13 cellular contexts compared by ENCODE assay signal in the genomic region with DNA sequence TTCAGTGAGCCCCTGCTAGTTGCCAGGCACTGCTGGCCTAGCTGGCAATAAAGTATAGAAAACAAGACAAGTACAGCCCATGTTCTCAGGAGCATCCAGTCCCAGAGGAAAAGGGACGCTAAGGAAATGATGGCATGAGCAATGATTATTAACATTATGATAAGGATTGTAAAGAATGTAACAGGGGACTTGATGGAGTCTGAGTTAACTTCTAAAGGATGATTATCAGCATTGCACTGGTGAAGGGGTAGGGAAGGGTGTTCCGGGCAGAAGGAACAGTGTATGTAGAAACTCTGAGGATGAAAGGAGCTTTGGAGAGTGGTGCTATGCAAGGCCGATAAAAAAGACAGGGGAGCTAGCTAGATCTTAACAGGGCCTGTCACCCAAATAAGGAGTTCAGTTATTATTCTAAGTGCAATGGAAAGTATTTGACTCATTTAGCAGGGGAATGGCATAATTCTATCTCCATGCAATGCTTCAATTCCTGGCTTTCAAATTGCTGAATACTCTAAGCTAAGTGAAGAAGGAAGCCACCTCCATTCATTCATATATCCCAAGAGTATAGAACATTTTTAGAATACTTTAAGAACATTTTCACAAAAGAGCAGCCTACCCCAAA.
DNase-seq lines count a peak whose midpoint lies in the region; ATAC-seq and TF ChIP-seq lines count a peak whose summit lies in the region.
"Had no signal": no experiment of that assay in that cellular context is flagged by ENCODE, and none has a peak within 500 bp of the region (broad histone marks: within the 10 kb centered on the region; RNA-seq: fewer than 3 reads in every experiment).

No MANE protein-coding gene starts in this region.

- no peak for ATAC-seq in GM18868 (IDR thresholded peaks at IDR 0.05; ENCODE audit: unreplicated experiment)
- ATAC-seq: activated CD8-positive, alpha-beta T cell treated with anti-CD3 and anti-CD28 coated beads for 36 hours; stimulated activated naive CD8-positive, alpha-beta T cell treated with anti-CD3 and anti-CD28 coated beads, Interleukin-15, amount 100 ng/mL, for 72 hours had no signal

- DNase-seq in PC-9 (no peak), fibroblast of pulmonary artery (ENCODE audit: low read depth) (peak; percentile 19), trophoblast cell (no peak), anterior cingulate cortex (lab: John Stamatoyannopoulos, UW) (no peak), colonic mucosa (no peak), substantia nigra (lab: John Stamatoyannopoulos, UW) (no peak)
- DNase-seq: activated CD8-positive, alpha-beta T cell treated with anti-CD3 and anti-CD28 coated beads for 36 hours; amygdala; NCI-H1436 treated with DMSO at 0.1 percent for 48 hours; NCI-H510A; stimulated activated naive CD8-positive, alpha-beta T cell treated with anti-CD3 and anti-CD28 coated beads, Interleukin-15, amount 100 ng/mL, for 72 hours had no signal

- H3K4me2 ChIP-seq in PC-9 (peak overlapping the region; percentile 67), trophoblast cell (ENCODE audit: low read length) (no peak overlapping the region)

- H3K9me3 ChIP-seq in PC-9 (ENCODE audit: insufficient read depth, low read depth) (no peaks in the 10 kb centered on the region), trophoblast cell (ENCODE audit: insufficient read depth, low read depth, low read length) (peaks cover 1% of the 10 kb centered on the region), colonic mucosa (no peaks in the 10 kb centered on the region)

- no peak overlapping the region for H4K12ac ChIP-seq in trophoblast cell (ENCODE audit: low read depth, low read length)

- H3K79me2 ChIP-seq in ACC112 (ENCODE audit: control insufficient read depth, insufficient read depth, low read length, unreplicated experiment) (no peaks in the 10 kb centered on the region), PC-9 (ENCODE audit: low read depth) (no peaks in the 10 kb centered on the region), trophoblast cell (ENCODE audit: control insufficient read depth, insufficient read depth, low read length, poor library complexity) (no peaks in the 10 kb centered on the region)

- 0 out of 2 replicates have a peak overlapping the region, but pooled peaks have one; percentile 10 for H3K4me3 ChIP-seq in ACC112 (ENCODE audit: low read depth, low read length)
- H3K4me3 ChIP-seq in PC-9: peak overlapping the region; percentile 32; the same call in 1 of the 2 replicates
- no peak overlapping the region for H3K4me3 ChIP-seq in fibroblast of pulmonary artery (replicated peaks; ENCODE audit: low read depth, low read length)
- H3K4me3 ChIP-seq in trophoblast cell (ENCODE audit: low read depth, low read length): no peak overlapping the region
- H3K4me3 ChIP-seq in colonic mucosa: no peak overlapping the region

- H3K27ac ChIP-seq in ACC112 (ENCODE audit: low read depth, low read length): peak overlapping the region; percentile 86
- H3K27ac ChIP-seq in PC-9: peak overlapping the region; percentile 83
- H3K27ac ChIP-seq in trophoblast cell (ENCODE audit: low read depth, low read length): no peak overlapping the region
- H3K27ac ChIP-seq in colonic mucosa: no peak overlapping the region
- H3K27ac ChIP-seq in substantia nigra (ENCODE audit: low read depth, low read length, poor library complexity, severe bottlenecking): no peak overlapping the region

- peak overlapping the region; percentile 32 for H2BK12ac ChIP-seq in trophoblast cell (ENCODE audit: low read length)

- no peaks in the 10 kb centered on the region for H4K20me1 ChIP-seq in PC-9 (ENCODE audit: insufficient read depth)

- no peak overlapping the region for H3K23ac ChIP-seq in trophoblast cell (ENCODE audit: low read length)

- H3K4me1 ChIP-seq in ACC112 (ENCODE audit: control insufficient read depth, insufficient read depth, low read length, unreplicated experiment) (peaks cover 35% of the 10 kb centered on the region), PC-9 (replicated peaks; ENCODE audit: insufficient read depth) (peaks cover 42% of the 10 kb centered on the region), trophoblast cell (ENCODE audit: control insufficient read depth in 1 of 2, insufficient read depth in 2 of 2, low read length in 2 of 2) (peaks cover 2 to 8% of the 10 kb centered on the region in 2 experiments), colonic mucosa (no peaks in the 10 kb centered on the region)

- TF ChIP-seq CTCF in PC-9 (conservative IDR thresholded peaks at IDR 0.05) (no peak), fibroblast of pulmonary artery (IDR thresholded peaks at IDR 0.05; ENCODE audit: low read length, missing control alignments) (no peak), colonic mucosa (IDR thresholded peaks at IDR 0.05) (no peak)

- no peak overlapping the region for H3K18ac ChIP-seq in trophoblast cell (ENCODE audit: low read length)

- POLR2A ChIA-PET in PC-9 (lab: Charles Lee; ENCODE audit: unreplicated experiment): no interaction called here

- no peak overlapping the region for H2BK120ac ChIP-seq in trophoblast cell (ENCODE audit: insufficient read depth, low read length, poor library complexity)

- CTCF ChIA-PET in PC-9 (lab: Charles Lee): interaction anchor here (0.6 kb wide), 1 partner anchor 265 kb away, joined by 4 read pairs; no protein-coding TSS in a partner anchor

- H2AFZ ChIP-seq in ACC112 (ENCODE audit: low read length, unreplicated experiment) (peak overlapping the region; percentile 26), PC-9 (no peak overlapping the region), trophoblast cell (ENCODE audit: insufficient read depth, low read length, poor library complexity) (no peak overlapping the region)

- H3F3A ChIP-seq in PC-9 (ENCODE audit: insufficient read depth, low read depth): peaks cover 19% of the 10 kb centered on the region

- H3K9ac ChIP-seq in trophoblast cell (ENCODE audit: low read length) (no peak overlapping the region), colonic mucosa (ENCODE audit: low read depth in 2 of 2, low read length in 2 of 2) (no peak overlapping the region)

- no peaks in the 10 kb centered on the region for H3K79me1 ChIP-seq in trophoblast cell (ENCODE audit: low read length)

- no CpG with 5 or more reads among the region's 3 CpGs for WGBS in trophoblast cell (ENCODE audit: extremely low coverage, insufficient coverage, insufficient read length)

- no peak overlapping the region for H3K14ac ChIP-seq in trophoblast cell (ENCODE audit: low read length)

- intact Hi-C loops in PC-9 (cut with micrococcal nuclease; ENCODE audit: unreplicated experiment): loop anchor here (1.0 to 10.0 kb wide), 5 partner anchors 14 to 233 kb away; no protein-coding TSS in a partner anchor
- intact Hi-C loops in colonic mucosa (cut with DNase I): no loop called here

- no peak overlapping the region for H2BK5ac ChIP-seq in trophoblast cell (ENCODE audit: low read depth, low read length, poor library complexity)

- H2AK5ac ChIP-seq in trophoblast cell (ENCODE audit: low read length): no peak overlapping the region

- no peak overlapping the region for H3K4ac ChIP-seq in trophoblast cell (ENCODE audit: low read depth, low read length)

- H4K8ac ChIP-seq in trophoblast cell (ENCODE audit: low read depth, low read length): no peak overlapping the region

- H3K36me3 ChIP-seq in ACC112 (ENCODE audit: insufficient read depth, low read length): no peaks in the 10 kb centered on the region
- H3K36me3 ChIP-seq in PC-9 (ENCODE audit: low read depth): no peaks in the 10 kb centered on the region
- H3K36me3 ChIP-seq in trophoblast cell (ENCODE audit: control insufficient read depth in 1 of 2, insufficient read depth in 2 of 2, low read length in 2 of 2): no peaks in the 10 kb centered on the region
- H3K36me3 ChIP-seq in colonic mucosa: no peaks in the 10 kb centered on the region

- no peaks in the 10 kb centered on the region for H3K27me3 ChIP-seq in ACC112 (ENCODE audit: insufficient read depth, low read length)
- no peaks in the 10 kb centered on the region for H3K27me3 ChIP-seq in PC-9 (ENCODE audit: insufficient read depth, low read depth)
- no peaks in the 10 kb centered on the region for H3K27me3 ChIP-seq in trophoblast cell (ENCODE audit: insufficient read depth, low read length)
- no peaks in the 10 kb centered on the region for H3K27me3 ChIP-seq in colonic mucosa

- H3K9me2 ChIP-seq in PC-9 (ENCODE audit: insufficient read depth): no peaks in the 10 kb centered on the region

- BruUV-seq in PC-9 (replicated peaks; lab: Mats Ljungman, UMichigan): no TSS peak

- H4K91ac ChIP-seq in trophoblast cell (ENCODE audit: low read depth, low read length): no peak overlapping the region

Comparison
In these comparisons a context has a peak if more than half of its experiments do, and no peak if none do; other contexts are left out.
1. H3K27ac ChIP-seq: peak in ACC112 (single experiment) and PC-9 (single experiment); none in trophoblast cell (single experiment), colonic mucosa (single experiment) and substantia nigra (single experiment).
2. H3K4me3 ChIP-seq: peak in ACC112 (single experiment) and PC-9 (single experiment); none in fibroblast of pulmonary artery (single experiment), trophoblast cell (single experiment) and colonic mucosa (single experiment).